25 cellular contexts compared by ENCODE assay signal in genomic region chr5:60415443-60415842, GRCh38.
"Had no signal": no experiment of that assay in that cellular context is flagged by ENCODE, and none has a peak within 500 bp of the region (broad histone marks: within the 10 kb centered on the region; RNA-seq: fewer than 3 reads in every experiment).

No MANE protein-coding gene starts in this region.

- H3K4me1 ChIP-seq: esophagus squamous epithelium had no signal

- FAIRE-seq: astrocyte, bronchial epithelial cell, colon, endometrium, endothelial cell of umbilical vein had no signal

- H3K27me3 ChIP-seq: brain microvascular endothelial cell, esophagus squamous epithelium had no signal

- DNase-seq: activated CD4-positive, alpha-beta memory T cell treated with anti-CD3 and anti-CD28 coated beads for 36 hours; activated CD4-positive, alpha-beta T cell treated with anti-CD3 and anti-CD28 coated beads for 36 hours; activated CD4-positive, alpha-beta T cell treated with anti-CD3 and anti-CD28 coated beads, Interleukin-2, amount 10 ng/mL, durations not matched to agents 24 days and 14 days; activated CD4-positive, CD25-positive, alpha-beta regulatory T cell; activated CD4-positive, CD25-positive, alpha-beta regulatory T cell treated with anti-CD3 and anti-CD28 coated beads, Interleukin-2, amount 50 U/mL, for 72 hours; activated CD8-positive, alpha-beta memory T cell treated with anti-CD3 and anti-CD28 coated beads, Interleukin-2, amount 50 U/mL, for 48 hours; activated gamma-delta T cell; activated naive CD4-positive, alpha-beta T cell; activated naive CD4-positive, alpha-beta T cell treated with anti-CD3 and anti-CD28 coated beads, Interleukin-2, amount 10 ng/mL, durations not matched to agents 7 days and 5 days; activated naive CD8-positive, alpha-beta T cell treated with anti-CD3 and anti-CD28 coated beads, Interleukin-2, amount 10 ng/mL, durations not matched to agents 7 days and 5 days; activated T-cell treated with anti-CD3 and anti-CD28 coated beads for 4 hours; activated T-cell treated with anti-CD3 and anti-CD28 coated beads, Interleukin-2, amount 50 U/mL, for 24 hours; activated T-cell treated with anti-CD3 and anti-CD28 coated beads, Interleukin-2, amount 50 U/mL, for 72 hours; brain microvascular endothelial cell; effector CD8-positive, alpha-beta T cell; esophagus squamous epithelium; foreskin melanocyte; head of caudate nucleus had no signal

- H3K4me3 ChIP-seq: esophagus squamous epithelium had no signal

- ATAC-seq: activated CD4-positive, alpha-beta T cell treated with anti-CD3 and anti-CD28 coated beads for 36 hours; activated naive CD4-positive, alpha-beta T cell treated with anti-CD3 and anti-CD28 coated beads, Interleukin-2, amount 50 U/mL, for 72 hours; activated T-cell treated with anti-CD3 and anti-CD28 coated beads, Interleukin-2, amount 50 U/mL, for 72 hours had no signal

- H3K36me3 ChIP-seq: brain microvascular endothelial cell, esophagus squamous epithelium had no signal

- H3K27ac ChIP-seq: brain microvascular endothelial cell, epithelial cell of prostate, esophagus squamous epithelium had no signal
